Comparison of ENCODE assay signal across 10 cellular contexts in the genomic region with DNA sequence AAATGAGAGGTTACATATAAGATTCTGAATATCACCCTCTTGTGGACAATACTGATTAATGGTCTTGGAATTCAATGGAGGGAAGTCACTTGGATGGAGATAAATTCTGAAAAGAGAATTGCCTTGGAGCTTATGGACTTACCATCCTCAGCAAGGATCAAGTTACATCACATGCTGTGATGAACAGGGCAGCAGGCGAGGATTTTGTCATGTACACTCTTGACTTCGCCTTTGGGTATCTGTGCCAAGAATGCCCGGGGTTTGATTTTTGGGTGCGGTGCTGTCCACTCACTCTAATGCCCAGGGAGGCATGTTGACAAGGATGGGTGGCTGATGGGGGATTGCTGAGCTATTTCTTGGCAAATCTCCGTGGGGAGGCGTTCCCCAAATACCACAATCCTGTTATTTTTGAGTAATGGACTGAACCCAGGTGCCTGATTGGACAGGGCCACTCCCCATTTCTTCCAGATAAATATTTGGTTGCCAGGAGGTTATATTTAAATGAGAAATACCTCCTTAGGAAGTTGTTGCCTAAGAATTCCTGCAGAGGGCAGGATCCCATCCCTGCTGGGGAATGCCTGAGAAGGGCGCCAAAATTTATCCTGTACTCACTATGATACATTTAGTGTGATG.
DNase-seq lines count a peak whose midpoint lies in the region; ATAC-seq, FAIRE-seq and TF ChIP-seq lines count a peak whose summit lies in the region.
"Had no signal": no experiment of that assay in that cellular context is flagged by ENCODE, and none has a peak within 500 bp of the region (broad histone marks: within the 10 kb centered on the region; RNA-seq: fewer than 3 reads in every experiment).

No MANE protein-coding gene starts in this region.

- no peak for TF ChIP-seq POLR2A in H54 (IDR thresholded peaks at IDR 0.05; ENCODE audit: low read depth, low read length)

- H3K9ac ChIP-seq in SK-N-MC (ENCODE audit: insufficient read length): peak overlapping the region; percentile 83

- ATAC-seq in HG02798 (IDR thresholded peaks at IDR 0.05; ENCODE audit: poor library complexity, unreplicated experiment) (no peak), GM21825 (IDR thresholded peaks at IDR 0.05; ENCODE audit: unreplicated experiment) (no peak)
- ATAC-seq: natural killer cell treated with Interleukin-12 subunit alpha and Interleukin-12 subunit beta and Interleukin-15 and Interleukin-18, amount 100 ng/mL, for 72 hours; T-cell had no signal

- peak; percentile 97 for FAIRE-seq in H54 (lab: Jason Lieb, UNC)

- H3K4me3 ChIP-seq in SK-N-MC: no peak overlapping the region

- DNase-seq in AG08395 (ENCODE audit: low spot score): peak; percentile 27
- DNase-seq in H54 (ENCODE audit: insufficient read length, low spot score): peak; percentile 41
- DNase-seq in SK-N-MC (ENCODE audit: low read depth, low spot score): no peak
- DNase-seq in iPS-NIHi7 (ENCODE audit: extremely low spot score): peak; percentile 43
- no peak for DNase-seq in C1 segment of cervical spinal cord (lab: John Stamatoyannopoulos, UW)
- no peak for DNase-seq in NCI-H2107 treated with DMSO at 0.1 percent for 48 hours (lab: John Stamatoyannopoulos, UW; ENCODE audit: unreplicated experiment)
- DNase-seq: T-cell had no signal

- H3K27ac ChIP-seq in SK-N-MC: peak overlapping the region; percentile 100

- H3K36me3 ChIP-seq in SK-N-MC (ENCODE audit: insufficient read depth, low read length): peaks cover 21% of the 10 kb centered on the region; the same call in 1 of the 2 replicates

- peaks cover 3% of the 10 kb centered on the region; the same call in 1 of the 2 replicates for H3K9me3 ChIP-seq in SK-N-MC (ENCODE audit: low read depth, low read length)

Comparison
In these comparisons a context has a peak if more than half of its experiments do, and no peak if none do; other contexts are left out.
1. DNase-seq: peak in AG08395 (single experiment), H54 (single experiment) and iPS-NIHi7 (single experiment); none in SK-N-MC (single experiment), C1 segment of cervical spinal cord (0 of 14) and NCI-H2107 treated with DMSO at 0.1 percent for 48 hours (single experiment).